In genomic region chr1:148923798-148924197, GRCh38 we compare ENCODE assay signal across 5 cellular contexts.
DNase-seq lines count a peak whose midpoint lies in the region; ATAC-seq, FAIRE-seq and TF ChIP-seq lines count a peak whose summit lies in the region.
"Not testable (repeated sequence)": the region's sequence is repeated elsewhere in the genome, so short reads cannot be mapped to it uniquely, and the experiment has no call there.

No MANE protein-coding gene starts in this region.

- not testable (repeated sequence) for H3K79me1 ChIP-seq in H1 (ENCODE audit: low read depth, low read length)

- not testable (repeated sequence) for H2BK15ac ChIP-seq in H1 (ENCODE audit: low read length)

- not testable (repeated sequence) for H2AK5ac ChIP-seq in H1 (ENCODE audit: low read depth, low read length)

- H3K4me3 ChIP-seq in GM23338; H1 (ENCODE audit: extremely low read depth in 1 of 4, insufficient read depth in 2 of 4, low read depth in 3 of 4, low read length in 4 of 4); left ventricle myocardium inferior; gastrocnemius medialis: not testable (repeated sequence)

- WGBS in H1 (ENCODE audit: extremely low coverage in 1 of 2, insufficient coverage in 1 of 2, insufficient read length in 1 of 2, insufficient replicate concordance in 2 of 2, low coverage in 1 of 2, low lambda C conversion rate in 2 of 2, missing lambda C conversion rate in 1 of 2), 2 experiments = 17% methylated on average over 1 of the region's 3 CpGs; no CpG with 5 or more reads in 1 of the 2 experiments

- not testable (repeated sequence) for H3K18ac ChIP-seq in H1 (ENCODE audit: extremely low read depth, low read length)

- not testable (repeated sequence) for TF ChIP-seq POLR2A in H1 (IDR thresholded peaks at IDR 0.05; ENCODE audit: control extremely low read depth in 1 of 2, low read depth in 2 of 2, low read length in 2 of 2); gastrocnemius medialis (IDR thresholded peaks at IDR 0.05)

- H4K5ac ChIP-seq in H1 (ENCODE audit: insufficient read length, low read depth, low read length) = not testable (repeated sequence)

- H3K9me3 Mint-ChIP-seq in GM23338, WTC11: not testable (repeated sequence)

- H2BK5ac ChIP-seq in H1 (ENCODE audit: low read depth, low read length) = not testable (repeated sequence)

- not testable (repeated sequence) for H3K4me1 ChIP-seq in GM23338 (ENCODE audit: insufficient read depth); H1 (replicated peaks in 1 of 4; ENCODE audit: control insufficient read depth in 3 of 4, insufficient read depth in 4 of 4, low read length in 3 of 4); left ventricle myocardium inferior; gastrocnemius medialis

- H3K23me2 ChIP-seq in H1 (ENCODE audit: low read depth, low read length) = not testable (repeated sequence)

- H3K27ac Mint-ChIP-seq in GM23338, WTC11: not testable (repeated sequence)

- H3K4me2 ChIP-seq in GM23338; H1 (ENCODE audit: insufficient read depth in 1 of 2, low read depth in 2 of 2, low read length in 2 of 2): not testable (repeated sequence)

- H3K9ac ChIP-seq in H1 (replicated peaks in 1 of 4; ENCODE audit: extremely low read depth in 1 of 4, low read depth in 3 of 4, low read length in 3 of 4) = not testable (repeated sequence)

- not testable (repeated sequence) for TF ChIP-seq EP300 in H1 (IDR thresholded peaks at IDR 0.05; ENCODE audit: borderline replicate concordance in 1 of 2, low read depth in 2 of 2, low read length in 2 of 2)

- H3K9me2 ChIP-seq in GM23338 (ENCODE audit: insufficient read depth) = not testable (repeated sequence)

- POLR2A ChIA-PET in WTC11 (lab: Charles Lee); H1 (lab: Charles Lee; ENCODE audit: partially characterized antibody): not testable (repeated sequence)

- H3K9me3 ChIP-seq in H1 (ENCODE audit: insufficient read depth in 2 of 2, low read depth in 1 of 2, low read length in 1 of 2); left ventricle myocardium inferior (replicated peaks); gastrocnemius medialis: not testable (repeated sequence)

- H3K4me1 Mint-ChIP-seq in GM23338, WTC11: not testable (repeated sequence)

- H3K79me2 ChIP-seq in GM23338 (replicated peaks; ENCODE audit: insufficient read depth); H1 (ENCODE audit: control insufficient read depth in 1 of 2, insufficient read depth in 2 of 2, low read length in 2 of 2): not testable (repeated sequence)

- DNase-seq in GM23338 (ENCODE audit: low spot score); WTC11 (ENCODE audit: low spot score); H1 (ENCODE audit: low read depth in 1 of 2, low spot score in 2 of 2); left ventricle myocardium inferior; gastrocnemius medialis: not testable (repeated sequence)

- H3K4ac ChIP-seq in H1 (replicated peaks; ENCODE audit: insufficient read length, low read depth, low read length) = not testable (repeated sequence)

- FAIRE-seq in H1 (lab: Jason Lieb, UNC) = peak; percentile 87

- TF ChIP-seq RAD21 in H1 (IDR thresholded peaks at IDR 0.05 in 1 of 2, conservative IDR thresholded peaks at IDR 0.05 in 1 of 2; ENCODE audit: low read depth in 2 of 2, low read length in 2 of 2) = not testable (repeated sequence)

- CTCF ChIA-PET in WTC11 (lab: Charles Lee); H1 (lab: Charles Lee; ENCODE audit: partially characterized antibody): not testable (repeated sequence)

- H3F3A ChIP-seq in GM23338 (replicated peaks; ENCODE audit: low read depth) = not testable (repeated sequence)

- H4K91ac ChIP-seq in H1 (replicated peaks; ENCODE audit: insufficient read length, low read length) = not testable (repeated sequence)

- peak overlapping the region; percentile 63; the same call in 1 of the 2 replicates for H3K27ac ChIP-seq in GM23338 (ENCODE audit: low read depth)
- H3K27ac ChIP-seq in H1 (ENCODE audit: low read depth, low read length) = not testable (repeated sequence)
- peak overlapping the region; percentile 16 for H3K27ac ChIP-seq in left ventricle myocardium inferior (replicated peaks)
- peak overlapping the region in 3 of 4 donors; percentile 18 to 60 (median 46) for H3K27ac ChIP-seq in gastrocnemius medialis

- H3K56ac ChIP-seq in H1 (replicated peaks; ENCODE audit: insufficient read length, low read depth, low read length) = not testable (repeated sequence)

- not testable (repeated sequence) for H3K4me3 Mint-ChIP-seq in GM23338, WTC11

- intact Hi-C loops in left ventricle myocardium inferior (cut with micrococcal nuclease); gastrocnemius medialis (cut with DNase I; ENCODE audit: low total_unique reads): not testable (repeated sequence)

- H2BK12ac ChIP-seq in H1 (ENCODE audit: low read depth, low read length) = not testable (repeated sequence)

- in situ Hi-C loops in gastrocnemius medialis (cut with MboI; ENCODE audit: low sequenced_read_pairs in 4 of 4) = not testable (repeated sequence)

- not testable (repeated sequence) for H3K27me3 Mint-ChIP-seq in GM23338 (ENCODE audit: insufficient read depth, low read depth, poor library complexity); WTC11 (ENCODE audit: low read depth)

- not testable (repeated sequence) for H3K36me3 Mint-ChIP-seq in GM23338 (ENCODE audit: low read depth); WTC11

- not testable (repeated sequence) for H4K8ac ChIP-seq in H1 (ENCODE audit: extremely low read depth, insufficient read depth, low read length)

- not testable (repeated sequence) for H3K27me3 ChIP-seq in GM23338 (ENCODE audit: insufficient read depth); H1 (replicated peaks in 1 of 4; ENCODE audit: control insufficient read depth in 3 of 4, extremely low read depth in 1 of 4, insufficient read depth in 3 of 4, low read length in 3 of 4); left ventricle myocardium inferior (ENCODE audit: low read depth); gastrocnemius medialis

- H4K20me1 ChIP-seq in GM23338 (replicated peaks; ENCODE audit: insufficient read depth); H1 (replicated peaks in 1 of 2; ENCODE audit: control insufficient read depth in 1 of 2, insufficient read depth in 2 of 2, low read length in 2 of 2): not testable (repeated sequence)

- not testable (repeated sequence) for H3K14ac ChIP-seq in H1 (ENCODE audit: insufficient read length)

- ATAC-seq in GM23338 = peak; percentile 84
- ATAC-seq in WTC11 = peak; percentile 68
- not testable (repeated sequence) for ATAC-seq in gastrocnemius medialis

- TF ChIP-seq CTCF in GM23338 (conservative IDR thresholded peaks at IDR 0.05; ENCODE audit: low read depth in 2 of 2); WTC11 (IDR thresholded peaks at IDR 0.05); H1 (IDR thresholded peaks at IDR 0.05; ENCODE audit: control extremely low read depth in 1 of 3, insufficient read depth in 1 of 3, low read depth in 1 of 3, low read length in 3 of 3); left ventricle myocardium inferior (IDR thresholded peaks at IDR 0.05; ENCODE audit: borderline replicate concordance); gastrocnemius medialis (IDR thresholded peaks at IDR 0.05 in 4 of 5, conservative IDR thresholded peaks at IDR 0.05 in 1 of 5): not testable (repeated sequence)

- H2AFZ ChIP-seq in GM23338; H1 (ENCODE audit: low read length): not testable (repeated sequence)

- not testable (repeated sequence) for H2BK20ac ChIP-seq in H1 (ENCODE audit: low read length)

- not testable (repeated sequence) for H2BK120ac ChIP-seq in H1 (replicated peaks; ENCODE audit: low read depth, low read length)

- H3K23ac ChIP-seq in H1 (ENCODE audit: insufficient read length) = not testable (repeated sequence)

- H3K36me3 ChIP-seq in GM23338 (ENCODE audit: insufficient read depth); H1 (ENCODE audit: control insufficient read depth in 2 of 4, insufficient read depth in 4 of 4, low read length in 3 of 4); left ventricle myocardium inferior; gastrocnemius medialis: not testable (repeated sequence)
